8 cellular contexts compared by ENCODE assay signal in genomic region chr2:11784747-11785610, GRCh38. TPM values are rescaled to one million over a fixed set of nuclear protein-coding genes. Genes with fewer than 3 reads are reported as not detected.
DNase-seq lines count a peak whose midpoint lies in the region; ATAC-seq lines count a peak whose summit lies in the region.

No MANE protein-coding gene starts in this region.

- H3K27me3 ChIP-seq in right cardiac atrium (ENCODE audit: control insufficient read depth, insufficient read depth) (no peaks in the 10 kb centered on the region), rectal smooth muscle tissue (ENCODE audit: control insufficient read depth, insufficient read depth, low read length) (no peaks in the 10 kb centered on the region)

- no peaks in the 10 kb centered on the region for H3K9me3 ChIP-seq in right cardiac atrium (ENCODE audit: control insufficient read depth, low read length)

- H3K36me3 ChIP-seq in rectal smooth muscle tissue (ENCODE audit: control insufficient read depth, insufficient read depth, low read length), result peaks cover 33% of the 10 kb centered on the region

- peak; percentile 69 for DNase-seq in NCI-H82 (lab: John Stamatoyannopoulos, UW)
- no peak for DNase-seq in NCI-H82 treated with DMSO at 0.1 percent for 48 hours (lab: John Stamatoyannopoulos, UW; ENCODE audit: unreplicated experiment)
- DNase-seq in T follicular helper cell (ENCODE audit: low read depth), result peak; percentile 11
- DNase-seq in anterior cingulate cortex (lab: John Stamatoyannopoulos, UW), result peak in 49 of 58 donors; percentile 13 to 77 (median 48)
- DNase-seq in right cardiac atrium, result peak in 2 of 3 donors; percentile 76 to 80

- intact Hi-C loops in right cardiac atrium (cut with DNase I), result loop anchor here in 1 of 4 donors (2.0 kb wide), 1 partner anchor 96 kb away; no protein-coding TSS in a partner anchor

- no peak overlapping the region for H3K27ac ChIP-seq in right cardiac atrium (ENCODE audit: low read length)
- no peak overlapping the region for H3K27ac ChIP-seq in rectal smooth muscle tissue (ENCODE audit: low read depth, low read length)

- ATAC-seq in right cardiac atrium (peak; percentile 59 to 79), GM21447 (IDR thresholded peaks at IDR 0.05; ENCODE audit: unreplicated experiment) (no peak), GM21717 (IDR thresholded peaks at IDR 0.05; ENCODE audit: unreplicated experiment) (no peak)

- no peak overlapping the region for H3K9ac ChIP-seq in rectal smooth muscle tissue (ENCODE audit: low read length)

- H3K4me1 ChIP-seq in right cardiac atrium (ENCODE audit: control insufficient read depth, insufficient read depth, low read length) (no peaks in the 10 kb centered on the region), rectal smooth muscle tissue (ENCODE audit: control insufficient read depth, insufficient read depth, low read length) (no peaks in the 10 kb centered on the region)

- H3K4me3 ChIP-seq in right cardiac atrium (ENCODE audit: low read length) (peak overlapping the region; percentile 1), rectal smooth muscle tissue (ENCODE audit: low read length) (peak overlapping the region; percentile 41)

- WGBS in right cardiac atrium, result 34% methylated on average over 50 of the region's 50 CpGs

RNA-seq across cellular contexts. Expression of gene LPIN1, which starts 38.5 kb away (rescaled TPM):
- 10 to 100 TPM; 24.5 to 42.9 (median 38.7) TPM for total RNA-seq in right cardiac atrium
- polyA plus RNA-seq in right cardiac atrium, result 15.3 TPM

Comparison
In these comparisons a context has a peak if more than half of its experiments do, and no peak if none do; other contexts are left out.
1. ATAC-seq: peak in right cardiac atrium (2 of 2); none in GM21447 (single experiment) and GM21717 (single experiment).